8 cellular contexts compared by ENCODE assay signal in genomic region chr16:84950906-84951305, GRCh38.
DNase-seq lines count a peak whose midpoint lies in the region; ATAC-seq lines count a peak whose summit lies in the region.

No MANE protein-coding gene starts in this region.

- no peaks in the 10 kb centered on the region for H3K9me3 Mint-ChIP-seq in activated CD8-positive, alpha-beta memory T cell treated with anti-CD3 and anti-CD28 coated beads, Interleukin-2, amount 10 ng/mL, durations not matched to agents 7 days and 5 days (ENCODE audit: low read depth)
- H3K9me3 Mint-ChIP-seq in memory B cell = no peaks in the 10 kb centered on the region

- no peak overlapping the region for H3K4me3 Mint-ChIP-seq in activated CD8-positive, alpha-beta memory T cell treated with anti-CD3 and anti-CD28 coated beads, Interleukin-2, amount 10 ng/mL, durations not matched to agents 7 days and 5 days
- no peak overlapping the region for H3K4me3 Mint-ChIP-seq in memory B cell

- H3K27ac Mint-ChIP-seq in activated CD8-positive, alpha-beta memory T cell treated with anti-CD3 and anti-CD28 coated beads, Interleukin-2, amount 10 ng/mL, durations not matched to agents 7 days and 5 days = no peak overlapping the region
- H3K27ac Mint-ChIP-seq in memory B cell = no peak overlapping the region

- peaks cover 3% of the 10 kb centered on the region for H3K27me3 Mint-ChIP-seq in activated CD8-positive, alpha-beta memory T cell treated with anti-CD3 and anti-CD28 coated beads, Interleukin-2, amount 10 ng/mL, durations not matched to agents 7 days and 5 days
- H3K27me3 Mint-ChIP-seq in memory B cell = peaks cover 7% of the 10 kb centered on the region

- no peak for ATAC-seq in activated CD8-positive, alpha-beta memory T cell treated with anti-CD3 and anti-CD28 coated beads, Interleukin-2, amount 10 ng/mL, durations not matched to agents 7 days and 5 days
- ATAC-seq in memory B cell (ENCODE audit: low read depth) (peak; percentile 34), HG03196 (IDR thresholded peaks at IDR 0.05; ENCODE audit: unreplicated experiment) (no peak)

- CTCF ChIA-PET in activated CD8-positive, alpha-beta memory T cell treated with anti-CD3 and anti-CD28 coated beads, Interleukin-2, amount 10 ng/mL, durations not matched to agents 7 days and 5 days (lab: Charles Lee) = interaction anchor here (0.7 to 7.6 kb wide), 11 partner anchors 8 to 212 kb away, joined by 3 to 106 read pairs (median 4); no protein-coding TSS in a partner anchor

- no peaks in the 10 kb centered on the region for H3K4me1 Mint-ChIP-seq in activated CD8-positive, alpha-beta memory T cell treated with anti-CD3 and anti-CD28 coated beads, Interleukin-2, amount 10 ng/mL, durations not matched to agents 7 days and 5 days
- peaks cover 2% of the 10 kb centered on the region for H3K4me1 Mint-ChIP-seq in memory B cell

- peak; percentile 58 for DNase-seq in ELF-1 (ENCODE audit: low read depth, low spot score)
- peak; percentile 65 to 73 for DNase-seq in Kasumi-1 (lab: John Stamatoyannopoulos, UW)
- peak; percentile 56 for DNase-seq in activated CD8-positive, alpha-beta memory T cell treated with anti-CD3 and anti-CD28 coated beads, Interleukin-2, amount 10 ng/mL, durations not matched to agents 7 days and 5 days
- DNase-seq in memory B cell (ENCODE audit: low spot score in 2 of 2) = no peak
- no peak for DNase-seq in NCI-H2196 treated with DMSO at 0.1 percent for 48 hours (lab: John Stamatoyannopoulos, UW; ENCODE audit: unreplicated experiment)
- DNase-seq in putamen (ENCODE audit: low spot score) = no peak
- no peak for DNase-seq in NCI-H2081 (lab: John Stamatoyannopoulos, UW)

- no peaks in the 10 kb centered on the region for H3K36me3 Mint-ChIP-seq in activated CD8-positive, alpha-beta memory T cell treated with anti-CD3 and anti-CD28 coated beads, Interleukin-2, amount 10 ng/mL, durations not matched to agents 7 days and 5 days
- no peaks in the 10 kb centered on the region for H3K36me3 Mint-ChIP-seq in memory B cell

Comparison
In these comparisons a context has a peak if more than half of its experiments do, and no peak if none do; other contexts are left out.
1. DNase-seq: peak in ELF-1 (single experiment), Kasumi-1 (2 of 2) and activated CD8-positive, alpha-beta memory T cell treated with anti-CD3 and anti-CD28 coated beads, Interleukin-2, amount 10 ng/mL, durations not matched to agents 7 days and 5 days (single experiment); none in memory B cell (0 of 2), NCI-H2196 treated with DMSO at 0.1 percent for 48 hours (single experiment), putamen (single experiment) and NCI-H2081 (0 of 2).